Comparison of ENCODE assay signal across 20 cellular contexts in genomic region chr10:126425473-126426065, GRCh38. TPM values are rescaled to one million over a fixed set of nuclear protein-coding genes. Genes with fewer than 3 reads are reported as not detected.
DNase-seq lines count a peak whose midpoint lies in the region; ATAC-seq, FAIRE-seq and TF ChIP-seq lines count a peak whose summit lies in the region.
"Had no signal": no experiment of that assay in that cellular context is flagged by ENCODE, and none has a peak within 500 bp of the region (broad histone marks: within the 10 kb centered on the region; RNA-seq: fewer than 3 reads in every experiment).

No MANE protein-coding gene starts in this region.

- H3K27me3 Mint-ChIP-seq in MCF 10A (ENCODE audit: insufficient read depth, unreplicated experiment) (no peaks in the 10 kb centered on the region), astrocyte (ENCODE audit: low read depth, unreplicated experiment) (peaks cover 2% of the 10 kb centered on the region)
- H3K27me3 Mint-ChIP-seq: CD8-positive, alpha-beta memory T cell had no signal

- no peaks in the 10 kb centered on the region for H3K36me3 Mint-ChIP-seq in MCF 10A (ENCODE audit: insufficient read depth, unreplicated experiment)
- H3K36me3 Mint-ChIP-seq in astrocyte (ENCODE audit: low read depth, unreplicated experiment): peaks cover 4% of the 10 kb centered on the region

- POLR2A ChIA-PET in MCF 10A (lab: Yijun Ruan, JAX): no interaction called here

- dilution Hi-C loops in mammary epithelial cell (cut with HindIII; ENCODE audit: low sequenced_read_pairs): no loop called here

- H4K20me1 ChIP-seq in mammary epithelial cell (ENCODE audit: insufficient read depth, low read length) (no peaks in the 10 kb centered on the region), astrocyte (ENCODE audit: insufficient read depth, low read length) (no peaks in the 10 kb centered on the region)

- ATAC-seq in GM21360 (IDR thresholded peaks at IDR 0.05; ENCODE audit: unreplicated experiment) (no peak), HG03159 (IDR thresholded peaks at IDR 0.05; ENCODE audit: unreplicated experiment) (no peak)
- ATAC-seq: GM12878, K562 had no signal

- H3K4me2 ChIP-seq in mammary epithelial cell (ENCODE audit: insufficient read depth, low read depth, low read length) (no peak overlapping the region), astrocyte (ENCODE audit: low read length) (no peak overlapping the region)

- H3K27me3 ChIP-seq in mammary epithelial cell (ENCODE audit: insufficient read depth, low read length): no peaks in the 10 kb centered on the region
- no peaks in the 10 kb centered on the region for H3K27me3 ChIP-seq in astrocyte (ENCODE audit: insufficient read depth, low read length)
- H3K27me3 ChIP-seq in stomach smooth muscle (ENCODE audit: control insufficient read depth in 1 of 2, insufficient read depth in 2 of 2, low read length in 2 of 2): peaks cover 0 to 2% of the 10 kb centered on the region in 2 donors

- H3K9ac ChIP-seq in mammary epithelial cell (ENCODE audit: insufficient read depth, low read length): no peak overlapping the region
- H3K9ac ChIP-seq in astrocyte (ENCODE audit: low read length): no peak overlapping the region
- no peak overlapping the region for H3K9ac ChIP-seq in stomach smooth muscle (ENCODE audit: low read length in 2 of 2)

- CTCF ChIA-PET in MCF 10A (lab: Yijun Ruan, JAX): no interaction called here
- CTCF ChIA-PET in mammary epithelial cell (lab: Charles Lee; ENCODE audit: low non-redundant PET): no interaction called here

- H3K4me1 Mint-ChIP-seq in MCF 10A (ENCODE audit: insufficient read depth, unreplicated experiment) (peaks cover 21% of the 10 kb centered on the region), astrocyte (ENCODE audit: low read depth, unreplicated experiment) (peaks cover 37% of the 10 kb centered on the region)

- H3K27ac Mint-ChIP-seq in MCF 10A (ENCODE audit: low read depth, unreplicated experiment): peak overlapping the region; percentile 84
- no peak overlapping the region for H3K27ac Mint-ChIP-seq in astrocyte (ENCODE audit: unreplicated experiment)

- H3K27ac ChIP-seq in mammary epithelial cell (ENCODE audit: insufficient read depth, low read depth, low read length): no peak overlapping the region
- H3K27ac ChIP-seq in astrocyte (ENCODE audit: low read depth, low read length): no peak overlapping the region
- no peak overlapping the region for H3K27ac ChIP-seq in stomach smooth muscle (ENCODE audit: low read length)
- H3K27ac ChIP-seq: 22Rv1 had no signal

- H3K79me2 ChIP-seq in mammary epithelial cell (ENCODE audit: insufficient read depth, low read length) (no peaks in the 10 kb centered on the region), astrocyte (ENCODE audit: insufficient read depth, low read length) (no peaks in the 10 kb centered on the region)

- H3K4me3 ChIP-seq in mammary epithelial cell (replicated peaks in 1 of 3; ENCODE audit: insufficient read depth in 1 of 3, low read depth in 2 of 3, low read length in 3 of 3) (no peak overlapping the region), astrocyte (ENCODE audit: insufficient read depth, low read depth, low read length) (no peak overlapping the region), stomach smooth muscle (ENCODE audit: low read length in 2 of 2) (peak overlapping the region; percentile 12 to 30)
- H3K4me3 ChIP-seq: GM12878, K562 had no signal

- peaks cover 11% of the 10 kb centered on the region for H3K4me1 ChIP-seq in mammary epithelial cell (ENCODE audit: insufficient read depth, low read length)
- peaks cover 18% of the 10 kb centered on the region for H3K4me1 ChIP-seq in astrocyte (ENCODE audit: insufficient read depth, low read length)
- no peaks in the 10 kb centered on the region for H3K4me1 ChIP-seq in stomach smooth muscle (ENCODE audit: control insufficient read depth, insufficient read depth, low read length)

- in situ Hi-C loops in mammary epithelial cell (cut with MboI; ENCODE audit: low sequenced_read_pairs in 2 of 2): no loop called here

- no peak for TF ChIP-seq CTCF in MCF 10A (IDR thresholded peaks at IDR 0.05; ENCODE audit: unreplicated experiment)
- no peak for TF ChIP-seq CTCF in mammary epithelial cell (conservative IDR thresholded peaks at IDR 0.05 in 1 of 2, IDR thresholded peaks at IDR 0.05 in 1 of 2; ENCODE audit: extremely low read depth in 1 of 2, insufficient read depth in 1 of 2, low read depth in 1 of 2, low read length in 2 of 2)
- no peak for TF ChIP-seq CTCF in astrocyte (IDR thresholded peaks at IDR 0.05; ENCODE audit: insufficient read depth, low read depth, low read length)

- H3K9me3 ChIP-seq in mammary epithelial cell (replicated peaks; ENCODE audit: insufficient read depth, low read length) (peaks cover 13% of the 10 kb centered on the region), astrocyte (ENCODE audit: insufficient read depth, low read depth, low read length) (peaks cover 17% of the 10 kb centered on the region), stomach smooth muscle (ENCODE audit: control insufficient read depth in 2 of 2, low read length in 2 of 2) (peaks cover 0 to 13% of the 10 kb centered on the region in 2 donors)

- H2AFZ ChIP-seq in mammary epithelial cell (ENCODE audit: low read depth, low read length) (no peak overlapping the region), astrocyte (ENCODE audit: low read depth, low read length) (no peak overlapping the region)

- no peaks in the 10 kb centered on the region for H3K36me3 ChIP-seq in mammary epithelial cell (ENCODE audit: insufficient read depth, low read length)
- no peaks in the 10 kb centered on the region for H3K36me3 ChIP-seq in astrocyte (ENCODE audit: insufficient read depth, low read length)
- no peaks in the 10 kb centered on the region for H3K36me3 ChIP-seq in stomach smooth muscle (ENCODE audit: control insufficient read depth in 2 of 2, insufficient read depth in 2 of 2, low read length in 2 of 2)

- DNase-seq in MCF 10A (ENCODE audit: unreplicated experiment) (no peak), mammary epithelial cell (no peak), astrocyte (ENCODE audit: low read depth) (no peak), islet precursor cell (peak; percentile 64), SHP77 (lab: John Stamatoyannopoulos, UW) (no peak)
- DNase-seq: CD8-positive, alpha-beta memory T cell; DMS79 treated with DMSO at 0.1 percent for 48 hours; GDM1; NCI-H1417 treated with DMSO at 0.1 percent for 48 hours; NCI-H2029; NCI-H2171 treated with DMSO at 0.1 percent for 48 hours; NCI-H774 had no signal

- peak; percentile 13 for FAIRE-seq in astrocyte (lab: Jason Lieb, UNC)
- FAIRE-seq: GM12878, GM18507, H1, K562 had no signal

- H3K4me3 Mint-ChIP-seq in MCF 10A (ENCODE audit: unreplicated experiment) (no peak overlapping the region), astrocyte (ENCODE audit: unreplicated experiment) (no peak overlapping the region)

- BruUV-seq in MCF 10A (replicated peaks; lab: Mats Ljungman, UMichigan) (no TSS peak), mammary epithelial cell (replicated peaks; lab: Mats Ljungman, UMichigan) (no TSS peak)

- H3K9me3 Mint-ChIP-seq in MCF 10A (ENCODE audit: unreplicated experiment) (peaks cover 8% of the 10 kb centered on the region), astrocyte (ENCODE audit: unreplicated experiment) (peaks cover 7% of the 10 kb centered on the region)

- intact Hi-C loops in MCF 10A (cut with micrococcal nuclease): no loop called here
- intact Hi-C loops in mammary epithelial cell (cut with micrococcal nuclease): no loop called here

- 89% methylated on average over 8 of the region's 8 CpGs for WGBS in mammary epithelial cell (ENCODE audit: low coverage, missing lambda C conversion rate)

RNA-seq across cellular contexts. Expression of gene ADAM12, which starts 37.3 kb away (rescaled TPM):
- 2.2 and 3.1 TPM in 2 replicates for total RNA-seq in MCF 10A (2022)
- 1 to 10 TPM in 1 of 2 donors, under 1 TPM in 1; 0.26 to 8.2 TPM for total RNA-seq in mammary epithelial cell
- 0.59 TPM for polyA plus RNA-seq in mammary epithelial cell
- 0.10 TPM for polyA minus RNA-seq in mammary epithelial cell
- total RNA-seq in astrocyte: 100 and 126 TPM in 2 replicates
- total RNA-seq: K562 had no signal
- polyA plus RNA-seq: K562 had no signal

Comparison
In these comparisons a context has a peak if more than half of its experiments do, and no peak if none do; other contexts are left out.
1. H3K4me3 ChIP-seq: peak in stomach smooth muscle (2 of 2); none in mammary epithelial cell (0 of 3) and astrocyte (single experiment).
2. RNA of gene ADAM12, which starts 37.3 kb away (total RNA-seq): 100 to 126 TPM in astrocyte; 0.26 to 8.2 TPM in mammary epithelial cell and 2.2 to 3.1 TPM in MCF 10A; every median in the first group is over 10 times any median in the second.